ENCODE assay signal across 8 cellular contexts in genomic region chr1:966603-967295, GRCh38. TPM values are rescaled to one million over a fixed set of nuclear protein-coding genes. Genes with fewer than 3 reads are reported as not detected.
DNase-seq lines count a peak whose midpoint lies in the region; ATAC-seq, FAIRE-seq and TF ChIP-seq lines count a peak whose summit lies in the region.

No MANE protein-coding gene starts in this region.

- FAIRE-seq in pancreas (lab: Jason Lieb, UNC): no peak

- H3K9me3 ChIP-seq in gastroesophageal sphincter: no peaks in the 10 kb centered on the region
- no peaks in the 10 kb centered on the region for H3K9me3 ChIP-seq in pancreas
- no peaks in the 10 kb centered on the region for H3K9me3 ChIP-seq in transverse colon

- ATAC-seq in HG02623 (IDR thresholded peaks at IDR 0.05; ENCODE audit: unreplicated experiment) (peak; percentile 68), gastroesophageal sphincter (peak; percentile 76), pancreas (peak; percentile 80 to 89 (median 86))

- in situ Hi-C loops in transverse colon (cut with MboI; ENCODE audit: low pct_ligation_motif_present in 1 of 4, low pct_unique_long_range_greater_than_20kb in 1 of 4, low sequenced_read_pairs in 3 of 4): no loop called here

- H3K27me3 ChIP-seq in gastroesophageal sphincter (peaks cover 48% of the 10 kb centered on the region), pancreas (peaks cover 0 to 14% (median 3%) of the 10 kb centered on the region in 4 donors), transverse colon (peaks cover 35% of the 10 kb centered on the region)

- H3K4me3 ChIP-seq in GM12875 (ENCODE audit: low read depth, low read length) (peak overlapping the region; percentile 36), gastroesophageal sphincter (peak overlapping the region; percentile 35 to 64), pancreas (peak overlapping the region; percentile 34 to 76 (median 66)), transverse colon (peak overlapping the region; percentile 17 to 69 (median 52))

- TF ChIP-seq CTCF in GM12875 (IDR thresholded peaks at IDR 0.05; ENCODE audit: borderline replicate concordance, insufficient read depth, low read depth, low read length) (no peak), gastroesophageal sphincter (IDR thresholded peaks at IDR 0.05) (no peak), pancreas (IDR thresholded peaks at IDR 0.05) (no peak), transverse colon (IDR thresholded peaks at IDR 0.05) (no peak)

- intact Hi-C loops in pancreas (cut with DNase I): no loop called here
- intact Hi-C loops in transverse colon (cut with DNase I; ENCODE audit: low total_unique reads): loop anchor here (5.0 kb wide), 1 partner anchor 54 kb away; no protein-coding TSS in a partner anchor

- H3K27ac ChIP-seq in gastroesophageal sphincter: peak overlapping the region in 3 of 4 donors; percentile 67 to 72 (median 69)
- H3K27ac ChIP-seq in pancreas: peak overlapping the region; percentile 31 to 89 (median 68)
- peak overlapping the region; percentile 72 to 78 (median 75) for H3K27ac ChIP-seq in transverse colon

- TF ChIP-seq POLR2A in gastroesophageal sphincter (IDR thresholded peaks at IDR 0.05): peak in 1 of 2 donors; percentile 27
- no peak for TF ChIP-seq POLR2A in transverse colon (IDR thresholded peaks at IDR 0.05)

- DNase-seq in OCI-M1 (lab: John Stamatoyannopoulos, UW) (peak; percentile 74), pancreas (peak; percentile 52 to 89 (median 74)), transverse colon (peak; percentile 85), SK-N-DZ (ENCODE audit: low spot score) (no peak)
- peak; percentile 74 for DNase-seq in activated T-helper 9 cell treated with anti-CD3 and anti-CD28 coated beads, Interleukin-2, amount 50 U/mL, for 16 hours (ENCODE audit: low read depth)

- no CpG with 5 or more reads among the region's 67 CpGs for WGBS in gastroesophageal sphincter (ENCODE audit: low coverage in 1 of 2), 2 donors
- 0 to 1% methylated on average over 53 to 67 of the region's 67 CpGs for WGBS in pancreas, 2 donors
- WGBS in transverse colon (ENCODE audit: low coverage in 1 of 2), 2 donors: 1% methylated on average over 19 of the region's 67 CpGs; no CpG with 5 or more reads in 1 of the 2 donors

- H3K4me1 ChIP-seq in gastroesophageal sphincter (peaks cover 0 to 21% (median 13%) of the 10 kb centered on the region in 3 donors), pancreas (peaks cover 0 to 9% (median 0%) of the 10 kb centered on the region in 3 donors), transverse colon (peaks cover 12 to 16% (median 15%) of the 10 kb centered on the region in 4 donors)

- H3K36me3 ChIP-seq in gastroesophageal sphincter: peaks cover 0 to 30% of the 10 kb centered on the region in 2 donors
- no peaks in the 10 kb centered on the region for H3K36me3 ChIP-seq in pancreas
- no peaks in the 10 kb centered on the region for H3K36me3 ChIP-seq in transverse colon

- TF ChIP-seq EP300 in gastroesophageal sphincter (IDR thresholded peaks at IDR 0.05) (no peak), transverse colon (IDR thresholded peaks at IDR 0.05; ENCODE audit: low read depth) (no peak)

RNA-seq across cellular contexts. Expression of gene PLEKHN1, which starts 0.5 kb away (rescaled TPM):
- total RNA-seq in gastroesophageal sphincter (1 to 10 TPM in 1 of 4 donors, under 1 TPM in 1, not detected in 2; 0.62 to 2.3 TPM), pancreas (1 to 10 TPM in 2 of 6 donors, under 1 TPM in 4; 0.16 to 1.5 (median 0.40) TPM), transverse colon (1 to 10 TPM in 1 of 4 donors, under 1 TPM in 1, not detected in 2; 0.14 to 1.4 TPM)
- polyA plus RNA-seq in pancreas: 1 to 10 TPM in 1 of 2 donors, under 1 TPM in 1; 0.52 to 2.8 TPM
- polyA plus RNA-seq in SK-N-DZ (2014; cell fraction: cytosol; rRNA removed): 0.06 TPM in 1 of 2 replicates, not detected in the other
- polyA plus RNA-seq in SK-N-DZ (2014; cell fraction: nucleus; rRNA removed): 0.08 and 0.60 TPM in 2 replicates

RNA-seq across cellular contexts. Expression of gene KLHL17, which starts 6.4 kb away (rescaled TPM):
- total RNA-seq in gastroesophageal sphincter: 10 to 100 TPM in 2 of 4 donors, 1 to 10 TPM in 2; 3.6 to 12.0 (median 10.1) TPM
- total RNA-seq in pancreas: 10 to 100 TPM in 1 of 6 donors, 1 to 10 TPM in 5; 3.1 to 12.0 (median 5.9) TPM
- 10 to 100 TPM; 22.7 to 24.1 TPM for polyA plus RNA-seq in pancreas
- total RNA-seq in transverse colon: 10 to 100 TPM; 10.8 to 26.1 (median 11.4) TPM
- polyA plus RNA-seq in SK-N-DZ (2014; cell fraction: cytosol; rRNA removed): 17.9 and 35.0 TPM in 2 replicates
- 656 and 724 TPM in 2 replicates for polyA plus RNA-seq in SK-N-DZ (2014; cell fraction: nucleus; rRNA removed)

RNA-seq across cellular contexts. Expression of gene NOC2L, which starts 7.7 kb away (rescaled TPM):
- total RNA-seq in gastroesophageal sphincter (10 to 100 TPM; 36.3 to 54.1 (median 45.2) TPM), pancreas (10 to 100 TPM; 23.3 to 43.9 (median 30.7) TPM), transverse colon (10 to 100 TPM; 17.6 to 50.4 (median 31.6) TPM)
- 10 to 100 TPM; 79.3 to 86.5 TPM for polyA plus RNA-seq in pancreas
- 118 and 119 TPM in 2 replicates for polyA plus RNA-seq in SK-N-DZ (2014; cell fraction: cytosol; rRNA removed)
- 98.3 and 122 TPM in 2 replicates for polyA plus RNA-seq in SK-N-DZ (2014; cell fraction: nucleus; rRNA removed)

RNA-seq across cellular contexts. Expression of gene PERM1, which starts 15.1 kb away (rescaled TPM):
- total RNA-seq in gastroesophageal sphincter: 1 to 10 TPM in 2 of 4 donors, under 1 TPM in 1, not detected in 1; 0.39 to 1.9 (median 1.4) TPM
- total RNA-seq in pancreas: under 1 TPM in 2 of 6 donors, not detected in 4; 0.04 to 0.32 TPM
- polyA plus RNA-seq in pancreas: under 1 TPM; 0.15 to 0.35 TPM
- under 1 TPM in 1 of 4 donors, not detected in 3; 0.14 TPM for total RNA-seq in transverse colon
- polyA plus RNA-seq in SK-N-DZ (2014; cell fraction: cytosol; rRNA removed): 0.35 TPM in 1 of 2 replicates, not detected in the other
- polyA plus RNA-seq in SK-N-DZ (2014; cell fraction: nucleus; rRNA removed): 0.62 TPM in 1 of 2 replicates, not detected in the other

RNA-seq across cellular contexts. Expression of gene HES4, which starts 33.1 kb away (rescaled TPM):
- 10 to 100 TPM; 33.6 to 77.6 (median 48.4) TPM for total RNA-seq in gastroesophageal sphincter
- 10 to 100 TPM; 13.2 to 29.4 (median 21.3) TPM for total RNA-seq in pancreas
- polyA plus RNA-seq in pancreas: 10 to 100 TPM; 31.9 to 46.4 TPM
- total RNA-seq in transverse colon: 100 to 1,000 TPM in 1 of 4 donors, 10 to 100 TPM in 3; 10.8 to 140 (median 15.7) TPM
- 127 and 154 TPM in 2 replicates for polyA plus RNA-seq in SK-N-DZ (2014; cell fraction: cytosol; rRNA removed)
- polyA plus RNA-seq in SK-N-DZ (2014; cell fraction: nucleus; rRNA removed): 611 and 684 TPM in 2 replicates
